In genomic region chr22:18001040-18001893, GRCh38 we compare ENCODE assay signal across 8 cellular contexts. TPM values are rescaled to one million over a fixed set of nuclear protein-coding genes. Genes with fewer than 3 reads are reported as not detected.
A peak's percentile ranks its signal among the peaks of the same experiment; 100 is the strongest.
DNase-seq lines count a peak whose midpoint lies in the region; ATAC-seq and TF ChIP-seq lines count a peak whose summit lies in the region.

No MANE protein-coding gene starts in this region.

- H3K36me3 ChIP-seq in CD8-positive, alpha-beta memory T cell (ENCODE audit: insufficient read depth, low read length), result no peaks in the 10 kb centered on the region
- H3K36me3 ChIP-seq in iPS-18a (ENCODE audit: control insufficient read depth, low read depth, low read length) (no peaks in the 10 kb centered on the region), sigmoid colon (no peaks in the 10 kb centered on the region)

- TF ChIP-seq CTCF in WI38 (IDR thresholded peaks at IDR 0.05; ENCODE audit: low read depth, low read length) (peak; percentile 36; the same call in 1 of the 2 replicates), cardiac fibroblast (IDR thresholded peaks at IDR 0.05; ENCODE audit: low read depth, low read length) (peak; percentile 20), sigmoid colon (IDR thresholded peaks at IDR 0.05) (peak in 2 of 4 experiments; percentile 49 to 61)

- H3K4me1 Mint-ChIP-seq in CD8-positive, alpha-beta memory T cell, result peaks cover 37 to 58% (median 52%) of the 10 kb centered on the region in 3 donors

- TF ChIP-seq EP300 in sigmoid colon (IDR thresholded peaks at IDR 0.05), result no peak

- peak overlapping the region; percentile 92 to 97 (median 96) for H3K4me3 Mint-ChIP-seq in CD8-positive, alpha-beta memory T cell

- peak overlapping the region; percentile 91 for H3K27ac ChIP-seq in CD8-positive, alpha-beta memory T cell (ENCODE audit: low read depth, low read length)
- H3K27ac ChIP-seq in iPS-18a (ENCODE audit: low read length) (peak overlapping the region; percentile 88), sigmoid colon (peak overlapping the region; percentile 89 to 94 (median 92))

- peak overlapping the region; percentile 92 for H3K4me3 ChIP-seq in CD8-positive, alpha-beta memory T cell (ENCODE audit: low read length)
- peak overlapping the region; percentile 76 for H3K4me3 ChIP-seq in WI38 (ENCODE audit: low read depth, low read length)
- H3K4me3 ChIP-seq in cardiac fibroblast (replicated peaks in 1 of 2; ENCODE audit: low read depth in 2 of 2, low read length in 2 of 2), result peak overlapping the region; percentile 66 to 88
- peak overlapping the region; percentile 55 for H3K4me3 ChIP-seq in iPS-18a (ENCODE audit: low read length)
- H3K4me3 ChIP-seq in sigmoid colon, result peak overlapping the region; percentile 73 to 87 (median 83)

- H3K27me3 ChIP-seq in CD8-positive, alpha-beta memory T cell (ENCODE audit: insufficient read depth, low read length, poor library complexity, severe bottlenecking), result no peaks in the 10 kb centered on the region
- H3K27me3 ChIP-seq in iPS-18a (ENCODE audit: control insufficient read depth, insufficient read depth, low read length) (peaks cover 12% of the 10 kb centered on the region), sigmoid colon (no peaks in the 10 kb centered on the region)

- H3K9me3 ChIP-seq in CD8-positive, alpha-beta memory T cell (ENCODE audit: low read length), result no peaks in the 10 kb centered on the region
- H3K9me3 ChIP-seq in iPS-18a (ENCODE audit: control insufficient read depth, low read depth, low read length), result no peaks in the 10 kb centered on the region
- H3K9me3 ChIP-seq in sigmoid colon, result no peaks in the 10 kb centered on the region

- POLR2A ChIA-PET in CD8-positive, alpha-beta memory T cell (lab: Charles Lee), result interaction anchor here (1.0 kb wide), 1 partner anchor 21 kb away, joined by 3 read pairs; no protein-coding TSS in a partner anchor

- H3K27ac Mint-ChIP-seq in CD8-positive, alpha-beta memory T cell, result peak overlapping the region; percentile 60 to 97 (median 96)

- H3K36me3 Mint-ChIP-seq in CD8-positive, alpha-beta memory T cell, result peaks cover 0 to 2% (median 0%) of the 10 kb centered on the region in 3 donors

- 0% methylated on average over 96 of the region's 96 CpGs for WGBS in sigmoid colon, 2 donors

- CTCF ChIA-PET in CD8-positive, alpha-beta memory T cell (lab: Charles Lee), result interaction anchor here (1.2 to 2.3 kb wide), 4 partner anchors 11 to 216 kb away, joined by 3 to 6 read pairs (median 4); no protein-coding TSS in a partner anchor

- H3K9ac ChIP-seq in iPS-18a (ENCODE audit: low read length), result peak overlapping the region; percentile 54

- intact Hi-C loops in sigmoid colon (cut with DNase I), result loop anchor here (5.0 kb wide), 1 partner anchor 76 kb away; the partner anchor contains the start of gene PEX26

- TF ChIP-seq POLR2A in sigmoid colon (IDR thresholded peaks at IDR 0.05), result peak; percentile 57 to 62

- no peaks in the 10 kb centered on the region for H3K9me3 Mint-ChIP-seq in CD8-positive, alpha-beta memory T cell

- H3K4me1 ChIP-seq in CD8-positive, alpha-beta memory T cell (ENCODE audit: insufficient read depth, low read length), result peaks cover 29% of the 10 kb centered on the region
- peaks cover 4% of the 10 kb centered on the region for H3K4me1 ChIP-seq in iPS-18a (ENCODE audit: control insufficient read depth, low read depth, low read length)
- H3K4me1 ChIP-seq in sigmoid colon, result peaks cover 0 to 53% (median 38%) of the 10 kb centered on the region in 4 donors

- peaks cover 2 to 7% of the 10 kb centered on the region in 2 donors for H3K27me3 Mint-ChIP-seq in CD8-positive, alpha-beta memory T cell

- peak; percentile 41 to 83 (median 62) for DNase-seq in CD8-positive, alpha-beta memory T cell
- DNase-seq in NCI-H2227 (lab: John Stamatoyannopoulos, UW; ENCODE audit: unreplicated experiment) (peak; percentile 97), cardiac fibroblast (ENCODE audit: low read depth in 2 of 2) (peak; percentile 99), sigmoid colon (peak; percentile 97)
- DNase-seq in NK-92 treated with Interleukin-12 subunit alpha and Interleukin-12 subunit beta, amount 100 ng/mL, for 24 hours (lab: John Stamatoyannopoulos, UW), result no peak

- peak; percentile 36 for ATAC-seq in HG02642 (IDR thresholded peaks at IDR 0.05; ENCODE audit: poor library complexity, unreplicated experiment)

RNA-seq across cellular contexts. Expression of gene MICAL3, which starts 23.1 kb away (rescaled TPM):
- 10 to 100 TPM; 51.7 to 51.9 TPM for total RNA-seq in CD8-positive, alpha-beta memory T cell
- 1.7 TPM for polyA plus RNA-seq in CD8-positive, alpha-beta memory T cell
- 10 to 100 TPM; 26.3 to 94.2 (median 45.0) TPM for total RNA-seq in sigmoid colon
- 10 to 100 TPM in 2 of 3 donors, 1 to 10 TPM in 1; 9.6 to 36.3 (median 16.9) TPM for polyA plus RNA-seq in sigmoid colon
